Comparison of ENCODE assay signal across 8 cellular contexts in the genomic region with DNA sequence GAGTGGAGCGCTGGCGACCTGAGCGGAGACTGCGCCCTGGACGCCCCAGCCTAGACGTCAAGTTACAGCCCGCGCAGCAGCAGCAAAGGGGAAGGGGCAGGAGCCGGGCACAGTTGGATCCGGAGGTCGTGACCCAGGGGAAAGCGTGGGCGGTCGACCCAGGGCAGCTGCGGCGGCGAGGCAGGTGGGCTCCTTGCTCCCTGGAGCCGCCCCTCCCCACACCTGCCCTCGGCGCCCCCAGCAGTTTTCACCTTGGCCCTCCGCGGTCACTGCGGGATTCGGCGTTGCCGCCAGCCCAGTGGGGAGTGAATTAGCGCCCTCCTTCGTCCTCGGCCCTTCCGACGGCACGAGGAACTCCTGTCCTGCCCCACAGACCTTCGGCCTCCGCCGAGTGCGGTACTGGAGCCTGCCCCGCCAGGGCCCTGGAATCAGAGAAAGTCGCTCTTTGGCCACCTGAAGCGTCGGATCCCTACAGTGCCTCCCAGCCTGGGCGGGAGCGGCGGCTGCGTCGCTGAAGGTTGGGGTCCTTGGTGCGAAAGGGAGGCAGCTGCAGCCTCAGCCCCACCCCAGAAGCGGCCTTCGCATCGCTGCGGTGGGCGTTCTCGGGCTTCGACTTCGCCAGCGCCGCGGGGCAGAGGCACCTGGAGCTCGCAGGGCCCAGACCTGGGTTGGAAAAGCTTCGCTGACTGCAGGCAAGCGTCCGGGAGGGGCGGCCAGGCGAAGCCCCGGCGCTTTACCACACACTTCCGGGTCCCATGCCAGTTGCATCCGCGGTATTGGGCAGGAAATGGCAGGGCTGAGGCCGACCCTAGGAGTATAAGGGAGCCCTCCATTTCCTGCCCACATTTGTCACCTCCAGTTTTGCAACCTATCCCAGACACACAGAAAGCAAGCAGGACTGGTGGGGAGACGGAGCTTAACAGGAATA. TPM values are rescaled to one million over a fixed set of nuclear protein-coding genes. Genes with fewer than 3 reads are reported as not detected.
DNase-seq lines count a peak whose midpoint lies in the region; ATAC-seq lines count a peak whose summit lies in the region.

No MANE protein-coding gene starts in this region.

- H3K9me3 Mint-ChIP-seq in activated naive CD4-positive, alpha-beta T cell treated with anti-CD3 and anti-CD28 coated beads, Interleukin-2, amount 50 U/mL, for 72 hours, result no peaks in the 10 kb centered on the region

- no peak overlapping the region for H3K9ac ChIP-seq in iPS-20b (ENCODE audit: low read depth, low read length)

- no peaks in the 10 kb centered on the region; the same call in 1 of the 2 replicates for H3K9me3 ChIP-seq in iPS-20b (ENCODE audit: insufficient read depth, low read depth, low read length)

- H3K27ac Mint-ChIP-seq in activated naive CD4-positive, alpha-beta T cell treated with anti-CD3 and anti-CD28 coated beads, Interleukin-2, amount 50 U/mL, for 72 hours, result peak overlapping the region; percentile 51 to 82

- peak; percentile 67 for ATAC-seq in GM19467 (IDR thresholded peaks at IDR 0.05; ENCODE audit: unreplicated experiment)
- ATAC-seq in activated naive CD4-positive, alpha-beta T cell treated with anti-CD3 and anti-CD28 coated beads, Interleukin-2, amount 50 U/mL, for 72 hours, result peak; percentile 78 to 92

- H3K4me3 ChIP-seq in iPS-20b (ENCODE audit: low read length), result peak overlapping the region; percentile 62

- no peaks in the 10 kb centered on the region for H3K36me3 ChIP-seq in iPS-20b (ENCODE audit: insufficient read depth, low read depth, low read length)

- peaks cover 75% of the 10 kb centered on the region for H3K27me3 ChIP-seq in iPS-20b (ENCODE audit: insufficient read depth, low read length)

- H3K4me1 ChIP-seq in iPS-20b (ENCODE audit: insufficient read depth, low read length), result 0 out of 2 replicates have a peak, but pooled peaks cover 12% of the 10 kb centered on the region

- peak; percentile 53 for DNase-seq in NOMO-1 treated with dmso at 0.1 percent for 144 hours (lab: John Stamatoyannopoulos, UW; ENCODE audit: unreplicated experiment)
- peak; percentile 57 to 71 for DNase-seq in activated naive CD4-positive, alpha-beta T cell treated with anti-CD3 and anti-CD28 coated beads, Interleukin-2, amount 50 U/mL, for 72 hours (ENCODE audit: low spot score in 2 of 2)
- peak; percentile 46 to 50 for DNase-seq in stimulated activated CD4-positive, alpha-beta T cell treated with anti-CD3 and anti-CD28 coated beads, Interleukin-2, amount 100 ng/mL, for 48 hours
- no peak for DNase-seq in NCI-H1694 (lab: John Stamatoyannopoulos, UW)
- no peak for DNase-seq in AG08396 (ENCODE audit: low spot score)
- no peak for DNase-seq in COR-L47 (lab: John Stamatoyannopoulos, UW)

- no peaks in the 10 kb centered on the region for H3K36me3 Mint-ChIP-seq in activated naive CD4-positive, alpha-beta T cell treated with anti-CD3 and anti-CD28 coated beads, Interleukin-2, amount 50 U/mL, for 72 hours

- H3K27ac ChIP-seq in iPS-20b (ENCODE audit: low read length), result no peak overlapping the region

RNA-seq across cellular contexts. Expression of a gene that starts 4.2 kb away (rescaled TPM):
- under 1 TPM; 0.47 to 0.93 TPM for total RNA-seq in activated naive CD4-positive, alpha-beta T cell treated with anti-CD3 and anti-CD28 coated beads, Interleukin-2, amount 50 U/mL, for 72 hours

RNA-seq across cellular contexts. Expression of a gene that starts 19.7 kb away (rescaled TPM):
- total RNA-seq in activated naive CD4-positive, alpha-beta T cell treated with anti-CD3 and anti-CD28 coated beads, Interleukin-2, amount 50 U/mL, for 72 hours, result 10 to 100 TPM; 16.6 to 25.1 TPM

RNA-seq across cellular contexts. Expression of a gene that starts 20.1 kb away (rescaled TPM):
- 10 to 100 TPM; 38.1 to 41.0 TPM for total RNA-seq in activated naive CD4-positive, alpha-beta T cell treated with anti-CD3 and anti-CD28 coated beads, Interleukin-2, amount 50 U/mL, for 72 hours

Comparison
In these comparisons a context has a peak if more than half of its experiments do, and no peak if none do; other contexts are left out.
1. DNase-seq: peak in NOMO-1 treated with dmso at 0.1 percent for 144 hours (single experiment), activated naive CD4-positive, alpha-beta T cell treated with anti-CD3 and anti-CD28 coated beads, Interleukin-2, amount 50 U/mL, for 72 hours (2 of 2) and stimulated activated CD4-positive, alpha-beta T cell treated with anti-CD3 and anti-CD28 coated beads, Interleukin-2, amount 100 ng/mL, for 48 hours (2 of 2); none in NCI-H1694 (single experiment), AG08396 (single experiment) and COR-L47 (single experiment).